In genomic region chr1:155455588-155456195, GRCh38 we compare ENCODE assay signal across 1 cellular context.
TF ChIP-seq lines count a peak whose summit lies in the region.

No MANE protein-coding gene starts in this region.

TF ChIP-seq in GM12878, 131 proteins besides CTCF, POLR2A, EP300 and RAD21 (continued from another document):
- no peak for TF ChIP-seq PRDM15 (CRISPR knock-in tag; IDR thresholded peaks at IDR 0.05)
